8 cellular contexts compared by ENCODE assay signal in the genomic region with DNA sequence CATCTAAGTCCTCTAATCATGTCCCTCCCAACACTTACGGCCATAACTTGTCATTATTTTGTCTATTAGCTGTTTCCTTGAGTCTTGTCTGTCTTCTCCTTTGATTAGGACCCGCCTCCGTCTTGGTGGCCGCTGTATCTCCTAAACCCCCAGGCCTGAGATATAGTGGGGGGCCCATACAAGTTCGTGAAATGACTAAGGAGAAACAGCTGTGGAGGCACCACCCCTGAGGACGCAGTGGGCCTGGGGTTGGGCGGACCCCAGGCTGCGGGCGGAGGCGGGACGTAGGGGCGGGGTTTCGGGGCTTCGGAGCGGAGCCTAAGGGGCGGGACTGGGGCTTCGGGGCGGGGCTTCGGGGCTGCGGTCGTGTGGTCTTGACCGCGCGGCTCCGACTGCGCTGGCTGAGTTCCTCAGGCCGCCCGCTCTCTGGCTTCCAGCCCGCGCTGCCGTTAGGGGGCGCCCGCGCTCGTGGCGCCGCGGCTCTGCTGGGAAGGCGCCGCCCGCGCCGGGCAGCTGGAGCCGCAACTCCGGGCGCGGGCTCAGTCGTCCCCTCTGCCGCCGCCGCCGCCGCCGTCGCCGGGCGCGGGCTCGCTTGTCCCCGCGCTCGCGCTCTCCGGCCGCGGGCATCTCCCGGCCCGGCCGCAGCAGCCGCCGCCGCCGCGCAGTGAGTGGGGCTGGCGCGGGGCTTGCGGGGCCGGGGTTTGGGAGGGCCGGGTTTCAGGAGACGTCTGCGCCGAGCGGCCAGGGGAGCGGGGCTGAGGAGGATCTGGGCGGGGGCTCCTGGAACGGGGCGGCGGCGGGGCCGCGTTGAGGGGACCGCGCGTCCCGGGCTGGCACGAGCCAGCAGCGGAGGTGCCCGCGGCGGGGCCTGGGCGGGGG. TPM values are rescaled to one million over a fixed set of nuclear protein-coding genes. Genes with fewer than 3 reads are reported as not detected.
A peak's percentile ranks its signal among the peaks of the same experiment; 100 is the strongest.
DNase-seq lines count a peak whose midpoint lies in the region; ATAC-seq and TF ChIP-seq lines count a peak whose summit lies in the region.

A gene (plus strand): TSS at position 591 of the 879 bp plus-strand sequence. CDS start 6,660 bp downstream, outside the sequence.

- peak within 1 kb of the TSS; percentile 93 for H3K4me3 Mint-ChIP-seq in activated T-helper 1 cell treated with anti-CD3 and anti-CD28 coated beads, Interleukin-12 subunit alpha, Interleukin-12 subunit beta, Interleukin-2, Interleukin-4 antibody, amounts not matched to agents 30 ng/mL and 10 ng/mL and 1 ng/mL, durations not matched to agents 14 hours and 24 hours and 36 hours
- peak within 1 kb of the TSS; percentile 94 for H3K4me3 Mint-ChIP-seq in natural killer cell treated with Interleukin-12 subunit alpha and Interleukin-12 subunit beta and Interleukin-15 and Interleukin-18, amount 100 ng/mL, for 72 hours

- no peaks in the 10 kb centered on the region for H3K36me3 Mint-ChIP-seq in activated T-helper 1 cell treated with anti-CD3 and anti-CD28 coated beads, Interleukin-12 subunit alpha, Interleukin-12 subunit beta, Interleukin-2, Interleukin-4 antibody, amounts not matched to agents 30 ng/mL and 10 ng/mL and 1 ng/mL, durations not matched to agents 14 hours and 24 hours and 36 hours (ENCODE audit: low read depth)
- H3K36me3 Mint-ChIP-seq in natural killer cell treated with Interleukin-12 subunit alpha and Interleukin-12 subunit beta and Interleukin-15 and Interleukin-18, amount 100 ng/mL, for 72 hours: no peaks in the 10 kb centered on the region

- intact Hi-C loops in activated T-helper 1 cell treated with anti-CD3 and anti-CD28 coated beads, Interleukin-12 subunit alpha, Interleukin-12 subunit beta, Interleukin-2, Interleukin-4 antibody, amounts not matched to agents 30 ng/mL and 10 ng/mL and 1 ng/mL, durations not matched to agents 14 hours and 24 hours and 36 hours (cut with micrococcal nuclease): loop anchor here (1.0 to 10.0 kb wide), 9 partner anchors 20 to 457 kb away; a partner anchor contains a TSS

- H3K9me3 Mint-ChIP-seq in activated T-helper 1 cell treated with anti-CD3 and anti-CD28 coated beads, Interleukin-12 subunit alpha, Interleukin-12 subunit beta, Interleukin-2, Interleukin-4 antibody, amounts not matched to agents 30 ng/mL and 10 ng/mL and 1 ng/mL, durations not matched to agents 14 hours and 24 hours and 36 hours: no peaks in the 10 kb centered on the region
- H3K9me3 Mint-ChIP-seq in natural killer cell treated with Interleukin-12 subunit alpha and Interleukin-12 subunit beta and Interleukin-15 and Interleukin-18, amount 100 ng/mL, for 72 hours: no peaks in the 10 kb centered on the region

- peaks cover 54% of the 10 kb centered on the region for H3K4me1 Mint-ChIP-seq in activated T-helper 1 cell treated with anti-CD3 and anti-CD28 coated beads, Interleukin-12 subunit alpha, Interleukin-12 subunit beta, Interleukin-2, Interleukin-4 antibody, amounts not matched to agents 30 ng/mL and 10 ng/mL and 1 ng/mL, durations not matched to agents 14 hours and 24 hours and 36 hours (ENCODE audit: low read depth)
- H3K4me1 Mint-ChIP-seq in natural killer cell treated with Interleukin-12 subunit alpha and Interleukin-12 subunit beta and Interleukin-15 and Interleukin-18, amount 100 ng/mL, for 72 hours (ENCODE audit: low read depth in 2 of 2): peaks cover 28 to 29% of the 10 kb centered on the region in 2 donors

- ATAC-seq in GM21723 (IDR thresholded peaks at IDR 0.05; ENCODE audit: unreplicated experiment): peak; percentile 94
- ATAC-seq in natural killer cell treated with Interleukin-12 subunit alpha and Interleukin-12 subunit beta and Interleukin-15 and Interleukin-18, amount 100 ng/mL, for 72 hours: peak; percentile 98

- H3K27me3 Mint-ChIP-seq in activated T-helper 1 cell treated with anti-CD3 and anti-CD28 coated beads, Interleukin-12 subunit alpha, Interleukin-12 subunit beta, Interleukin-2, Interleukin-4 antibody, amounts not matched to agents 30 ng/mL and 10 ng/mL and 1 ng/mL, durations not matched to agents 14 hours and 24 hours and 36 hours (ENCODE audit: insufficient read depth): peaks cover 40% of the 10 kb centered on the region
- H3K27me3 Mint-ChIP-seq in natural killer cell treated with Interleukin-12 subunit alpha and Interleukin-12 subunit beta and Interleukin-15 and Interleukin-18, amount 100 ng/mL, for 72 hours: peaks cover 17 to 19% of the 10 kb centered on the region in 2 donors

- peak; percentile 50 for DNase-seq in DMS79 treated with DMSO at 0.1 percent for 48 hours (lab: John Stamatoyannopoulos, UW)
- peak; percentile 80 for DNase-seq in KG1 (lab: John Stamatoyannopoulos, UW)
- DNase-seq in RKO (ENCODE audit: low spot score): peak; percentile 93
- peak; percentile 87 for DNase-seq in activated T-helper 1 cell treated with anti-CD3 and anti-CD28 coated beads, Interleukin-12 subunit alpha, Interleukin-12 subunit beta, Interleukin-2, Interleukin-4 antibody, amounts not matched to agents 30 ng/mL and 10 ng/mL and 1 ng/mL, durations not matched to agents 14 hours and 24 hours and 36 hours (ENCODE audit: low spot score)
- peak; percentile 90 for DNase-seq in fibroblast of mammary gland (ENCODE audit: low read depth)
- DNase-seq in natural killer cell treated with Interleukin-12 subunit alpha and Interleukin-12 subunit beta and Interleukin-15 and Interleukin-18, amount 100 ng/mL, for 72 hours (ENCODE audit: low spot score): peak; percentile 94
- peak; percentile 83 for DNase-seq in stimulated activated naive CD4-positive, alpha-beta T cell treated with Interleukin-2 at 50 U/mL for 16 hours (lab: John Stamatoyannopoulos, UW)

- peak within 1 kb of the TSS; percentile 85 for H3K27ac Mint-ChIP-seq in activated T-helper 1 cell treated with anti-CD3 and anti-CD28 coated beads, Interleukin-12 subunit alpha, Interleukin-12 subunit beta, Interleukin-2, Interleukin-4 antibody, amounts not matched to agents 30 ng/mL and 10 ng/mL and 1 ng/mL, durations not matched to agents 14 hours and 24 hours and 36 hours
- peak within 1 kb of the TSS; percentile 64 to 73 for H3K27ac Mint-ChIP-seq in natural killer cell treated with Interleukin-12 subunit alpha and Interleukin-12 subunit beta and Interleukin-15 and Interleukin-18, amount 100 ng/mL, for 72 hours

- TF ChIP-seq CTCF in fibroblast of mammary gland (conservative IDR thresholded peaks at IDR 0.05; ENCODE audit: control insufficient read depth, insufficient read depth, low read depth, low read length): no peak

- H3K4me3 ChIP-seq in fibroblast of mammary gland (ENCODE audit: control insufficient read depth, low read depth, low read length): peak within 1 kb of the TSS; percentile 87

RNA-seq across cellular contexts. Expression of the gene that starts here (rescaled TPM):
- total RNA-seq in activated T-helper 1 cell treated with anti-CD3 and anti-CD28 coated beads, Interleukin-12 subunit alpha, Interleukin-12 subunit beta, Interleukin-2, Interleukin-4 antibody, amounts not matched to agents 30 ng/mL and 10 ng/mL and 1 ng/mL, durations not matched to agents 14 hours and 24 hours and 36 hours: 7.0 and 8.9 TPM in 2 replicates
- 1 to 10 TPM; 4.0 to 5.3 TPM for total RNA-seq in natural killer cell treated with Interleukin-12 subunit alpha and Interleukin-12 subunit beta and Interleukin-15 and Interleukin-18, amount 100 ng/mL, for 72 hours

Comparison
In these comparisons a context has a peak if more than half of its experiments do, and no peak if none do; other contexts are left out.
1. Peak in every context shown above with its lines: DNase-seq, ATAC-seq and H3K4me3 ChIP-seq.